Comparison of ENCODE assay signal across 1 cellular context in genomic region chr1:53945433-53946251, GRCh38.
A peak's percentile ranks its signal among the peaks of the same experiment; 100 is the strongest.
TF ChIP-seq lines count a peak whose summit lies in the region.

IFT25 (minus strand) TSS chr1:53945699; CDS start chr1:53940082, 5,617 bp downstream.

TF ChIP-seq in WTC11, 78 proteins besides CTCF, POLR2A, EP300 and RAD21 (continued from another document):
- TF ChIP-seq ZSCAN18 (CRISPR knock-in tag; IDR thresholded peaks at IDR 0.05): no peak
- no peak for TF ChIP-seq TCF7 (CRISPR knock-in tag; IDR thresholded peaks at IDR 0.05; ENCODE audit: low read depth)
- no peak for TF ChIP-seq TEAD4 (CRISPR knock-in tag; IDR thresholded peaks at IDR 0.05)
- no peak for TF ChIP-seq RELA (CRISPR knock-in tag; IDR thresholded peaks at IDR 0.05; ENCODE audit: borderline replicate concordance)
- TF ChIP-seq IRF1 (CRISPR knock-in tag; IDR thresholded peaks at IDR 0.05): 0 out of 2 replicates have a peak, but pooled peaks have one; percentile 17
- TF ChIP-seq GRHL2 (CRISPR knock-in tag; IDR thresholded peaks at IDR 0.05; ENCODE audit: insufficient replicate concordance, severe bottlenecking): no peak
- no peak for TF ChIP-seq OVOL2 (CRISPR knock-in tag; IDR thresholded peaks at IDR 0.05; ENCODE audit: borderline replicate concordance)
- TF ChIP-seq CREB1 (CRISPR knock-in tag; IDR thresholded peaks at IDR 0.05): no peak
- TF ChIP-seq NFATC4 (CRISPR knock-in tag; IDR thresholded peaks at IDR 0.05): no peak
- no peak for TF ChIP-seq NFE2L1 (CRISPR knock-in tag; IDR thresholded peaks at IDR 0.05)
- TF ChIP-seq ZNF416 (CRISPR knock-in tag; IDR thresholded peaks at IDR 0.05): no peak
- TF ChIP-seq CBFB (CRISPR knock-in tag; IDR thresholded peaks at IDR 0.05; ENCODE audit: low read depth): no peak
- TF ChIP-seq E2F1 (CRISPR knock-in tag; IDR thresholded peaks at IDR 0.05): no peak
- TF ChIP-seq AFF4 (CRISPR knock-in tag; IDR thresholded peaks at IDR 0.05; ENCODE audit: borderline replicate concordance): no peak
- no peak for TF ChIP-seq USF2 (CRISPR knock-in tag; IDR thresholded peaks at IDR 0.05)
- TF ChIP-seq MYBL2 (CRISPR knock-in tag; IDR thresholded peaks at IDR 0.05): no peak
- TF ChIP-seq MAX (CRISPR knock-in tag; IDR thresholded peaks at IDR 0.05): no peak
- no peak for TF ChIP-seq FOXJ3 (CRISPR knock-in tag; IDR thresholded peaks at IDR 0.05; ENCODE audit: borderline replicate concordance)
- no peak for TF ChIP-seq MLX (CRISPR knock-in tag; IDR thresholded peaks at IDR 0.05)
- TF ChIP-seq ATF1 (CRISPR knock-in tag; IDR thresholded peaks at IDR 0.05): no peak
- TF ChIP-seq SMAD4 (CRISPR knock-in tag; IDR thresholded peaks at IDR 0.05): no peak
- TF ChIP-seq SOX15 (CRISPR knock-in tag; IDR thresholded peaks at IDR 0.05): no peak
- TF ChIP-seq ZNF219 (CRISPR knock-in tag; IDR thresholded peaks at IDR 0.05; ENCODE audit: borderline replicate concordance): no peak
- TF ChIP-seq RORB (CRISPR knock-in tag; IDR thresholded peaks at IDR 0.05): no peak
- TF ChIP-seq E2F5 (CRISPR knock-in tag; IDR thresholded peaks at IDR 0.05): no peak
- TF ChIP-seq NR3C1 (CRISPR knock-in tag; conservative IDR thresholded peaks at IDR 0.05; ENCODE audit: low read depth): no peak
- TF ChIP-seq ZNF532 (CRISPR knock-in tag; IDR thresholded peaks at IDR 0.05; ENCODE audit: borderline replicate concordance): no peak
- TF ChIP-seq ZNF671 (CRISPR knock-in tag; IDR thresholded peaks at IDR 0.05): no peak
- TF ChIP-seq ELF4 (CRISPR knock-in tag; IDR thresholded peaks at IDR 0.05; ENCODE audit: low read depth): no peak
